In the genomic region with DNA sequence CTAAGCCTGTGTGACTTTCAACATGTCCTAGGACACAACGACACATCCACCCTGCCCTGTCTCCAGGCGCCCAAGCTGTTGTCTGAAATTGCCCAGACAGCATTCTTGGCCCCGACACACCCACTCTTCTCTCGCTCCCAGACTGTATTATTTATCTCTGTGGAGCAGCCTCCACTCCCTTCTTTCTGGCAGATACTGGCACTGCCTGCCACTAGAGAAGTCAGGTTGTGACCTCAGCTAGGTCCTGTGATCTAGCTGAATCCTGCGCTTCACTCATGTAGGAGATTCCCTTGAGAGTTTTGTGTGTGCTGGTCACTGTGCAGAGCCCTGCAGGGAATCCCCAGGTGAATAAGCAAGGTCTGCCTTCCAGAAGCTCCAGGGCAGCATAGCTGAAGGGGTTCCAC, we compare ENCODE assay signal across 18 cellular contexts.
A peak's percentile ranks its signal among the peaks of the same experiment; 100 is the strongest.
DNase-seq lines count a peak whose midpoint lies in the region; ATAC-seq and TF ChIP-seq lines count a peak whose summit lies in the region.
"Had no signal": no experiment of that assay in that cellular context is flagged by ENCODE, and none has a peak within 500 bp of the region (broad histone marks: within the 10 kb centered on the region; RNA-seq: fewer than 3 reads in every experiment).

No MANE protein-coding gene starts in this region.

- no TSS peak for BruUV-seq in PC-3 (replicated peaks; lab: Mats Ljungman, UMichigan)

- no peaks in the 10 kb centered on the region for H3K79me2 ChIP-seq in PC-3 (ENCODE audit: low read length)

- no peaks in the 10 kb centered on the region for H4K20me1 ChIP-seq in PC-3 (ENCODE audit: low read length)

- H3F3A ChIP-seq in PC-3 (ENCODE audit: low read length, unreplicated experiment) = no peaks in the 10 kb centered on the region

- 34 to 48% (median 43%) methylated on average over 5 of the region's 5 CpGs for WGBS in heart left ventricle, 4 donors

- no peak overlapping the region for H3K4me2 ChIP-seq in PC-3 (ENCODE audit: low read length)

- H3K4me3 ChIP-seq in heart left ventricle (no peak overlapping the region), PC-3 (ENCODE audit: low read length) (no peak overlapping the region)
- H3K4me3 ChIP-seq: ascending aorta, esophagus muscularis mucosa, pancreas, SK-N-MC had no signal

- POLR2A ChIA-PET in PC-3 (lab: Charles Lee; ENCODE audit: unreplicated experiment) = no interaction called here

- ATAC-seq in heart left ventricle (peak; percentile 84 to 95 (median 90)), omental fat pad (ENCODE audit: low FRiP score) (peak; percentile 87), PC-3 (no peak)
- ATAC-seq: pancreas had no signal

- peak overlapping the region in 3 of 12 donors; percentile 3 to 53 (median 25) for H3K27ac ChIP-seq in heart left ventricle
- H3K27ac ChIP-seq in PC-3 (ENCODE audit: low read length) = no peak overlapping the region
- H3K27ac ChIP-seq: ascending aorta, esophagus muscularis mucosa, pancreas, SK-N-MC, VCaP had no signal

- H2AFZ ChIP-seq in PC-3 (ENCODE audit: low read length) = no peak overlapping the region

- intact Hi-C loops in heart left ventricle (cut with DNase I) = no loop called here
- intact Hi-C loops in PC-3 (cut with micrococcal nuclease) = no loop called here

- H3K36me3 ChIP-seq in heart left ventricle = no peaks in the 10 kb centered on the region
- no peaks in the 10 kb centered on the region for H3K36me3 ChIP-seq in PC-3 (ENCODE audit: low read depth, low read length)
- H3K36me3 ChIP-seq: ascending aorta, esophagus muscularis mucosa, pancreas had no signal

- peak; percentile 4 for DNase-seq in COR-L47 (lab: John Stamatoyannopoulos, UW)
- DNase-seq in NCI-H345 treated with DMSO at 0.1 percent for 48 hours (lab: John Stamatoyannopoulos, UW; ENCODE audit: unreplicated experiment) = peak; percentile 53
- peak in 4 of 5 donors; percentile 37 to 70 (median 63) for DNase-seq in heart left ventricle
- DNase-seq in omental fat pad (ENCODE audit: low spot score) = no peak
- DNase-seq in NCI-H510A (lab: John Stamatoyannopoulos, UW) = no peak
- DNase-seq in germinal center (ENCODE audit: low spot score) = no peak
- DNase-seq in MV-4-11 (lab: John Stamatoyannopoulos, UW) = no peak
- DNase-seq in PC-3 = no peak
- DNase-seq: AML-193; cortex of kidney; DMS53; pancreas; stimulated activated CD4-positive, alpha-beta T cell treated with anti-CD3 and anti-CD28 coated beads, Interleukin-15, amount 100 ng/mL, for 24 hours; substantia nigra had no signal

- CTCF ChIA-PET in PC-3 (lab: Charles Lee) = no interaction called here

- TF ChIP-seq POLR2A in heart left ventricle (IDR thresholded peaks at IDR 0.05) = no peak

- no peak for TF ChIP-seq CTCF in heart left ventricle (IDR thresholded peaks at IDR 0.05)
- no peak for TF ChIP-seq CTCF in omental fat pad (IDR thresholded peaks at IDR 0.05)
- no peak for TF ChIP-seq CTCF in PC-3 (conservative IDR thresholded peaks at IDR 0.05; ENCODE audit: low read depth, low read length)

- H3K4me1 ChIP-seq in heart left ventricle = peaks cover 0 to 22% (median 6%) of the 10 kb centered on the region in 12 donors
- no peaks in the 10 kb centered on the region for H3K4me1 ChIP-seq in PC-3 (ENCODE audit: insufficient read depth, low read length)
- H3K4me1 ChIP-seq: ascending aorta, pancreas had no signal

- H3K9me2 ChIP-seq in PC-3 (replicated peaks; ENCODE audit: low read length) = no peaks in the 10 kb centered on the region

- H3K9me3 ChIP-seq in heart left ventricle = no peaks in the 10 kb centered on the region
- no peaks in the 10 kb centered on the region for H3K9me3 ChIP-seq in PC-3 (ENCODE audit: low read length)
- H3K9me3 ChIP-seq: ascending aorta, esophagus muscularis mucosa, pancreas had no signal

- H3K27me3 ChIP-seq in heart left ventricle (no peaks in the 10 kb centered on the region), PC-3 (ENCODE audit: low read length) (no peaks in the 10 kb centered on the region)
- H3K27me3 ChIP-seq: ascending aorta, esophagus muscularis mucosa, pancreas had no signal

- H3K9ac ChIP-seq in PC-3 (ENCODE audit: low read length) = no peak overlapping the region

Comparison
In these comparisons a context has a peak if more than half of its experiments do, and no peak if none do; other contexts are left out.
1. DNase-seq: peak in COR-L47 (single experiment), NCI-H345 treated with DMSO at 0.1 percent for 48 hours (single experiment) and heart left ventricle (4 of 5); none in omental fat pad (single experiment), NCI-H510A (single experiment), germinal center (single experiment), MV-4-11 (single experiment) and PC-3 (single experiment).